Comparison of ENCODE assay signal across 8 cellular contexts in the genomic region with DNA sequence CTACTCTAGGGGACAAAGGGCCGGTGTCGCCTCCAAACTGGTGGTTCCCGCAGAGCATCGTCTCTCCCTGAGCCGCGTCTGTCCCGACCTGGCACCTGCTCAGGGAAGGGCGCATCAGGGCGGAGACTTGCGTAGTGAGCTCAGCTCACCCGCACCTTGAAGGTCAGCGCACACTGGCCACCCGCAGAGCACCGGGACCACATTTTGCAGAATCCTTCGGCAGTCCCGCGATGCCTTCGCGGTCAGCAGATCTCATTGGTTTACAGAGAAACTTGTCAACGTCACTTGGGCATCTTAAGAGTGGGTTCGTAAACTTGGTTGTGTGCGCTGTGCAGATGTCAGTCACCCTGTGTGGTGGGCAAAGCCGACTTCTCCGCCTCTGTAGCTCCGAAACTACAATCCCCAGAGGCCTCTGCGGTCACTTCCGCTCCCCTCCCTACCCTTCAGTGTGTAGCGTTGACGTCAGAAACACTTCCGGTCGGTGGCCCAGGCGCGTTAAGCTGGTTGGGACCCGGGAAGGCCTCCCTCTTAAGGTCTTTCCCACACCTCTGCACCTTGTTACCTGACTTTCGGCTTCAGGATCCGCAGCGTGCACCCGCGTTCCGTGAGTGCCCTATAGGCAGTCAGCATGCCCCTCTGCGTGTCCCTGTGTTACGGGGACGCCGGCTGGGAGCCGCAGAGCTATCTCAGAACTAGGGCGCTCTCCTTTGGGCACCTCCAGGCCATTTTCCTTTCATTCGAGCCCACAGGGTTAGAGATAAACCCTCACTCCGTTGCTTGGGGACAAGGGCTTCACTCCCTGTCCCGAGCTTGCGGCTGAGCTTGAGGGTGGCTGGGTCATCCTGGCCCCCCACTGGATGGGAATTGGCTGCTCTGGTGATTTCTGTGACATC.
DNase-seq lines count a peak whose midpoint lies in the region; ATAC-seq and TF ChIP-seq lines count a peak whose summit lies in the region.

No MANE protein-coding gene starts in this region.

- ATAC-seq in HG02981 (IDR thresholded peaks at IDR 0.05; ENCODE audit: unreplicated experiment), result peak; percentile 63
- no peak for ATAC-seq in GM18870 (IDR thresholded peaks at IDR 0.05; ENCODE audit: unreplicated experiment)

- H3K4me3 ChIP-seq in epithelial cell of esophagus (ENCODE audit: low read length), result peak overlapping the region; percentile 95

- DNase-seq in GM04504 (ENCODE audit: low read depth) (peak; percentile 70), NCI-H69 (lab: John Stamatoyannopoulos, UW) (peak; percentile 80), activated T-cell treated with anti-CD3 and anti-CD28 coated beads for 4 hours (peak; percentile 78), epithelial cell of esophagus (ENCODE audit: low read depth) (peak; percentile 90), middle frontal gyrus (ENCODE audit: extremely low spot score, low spot score) (peak; percentile 85)
- peak; percentile 69 to 82 for DNase-seq in stimulated activated CD8-positive, alpha-beta memory T cell treated with anti-CD3 and anti-CD28 coated beads, Interleukin-15, amount 100 ng/mL, for 4 hours (ENCODE audit: low read depth in 2 of 2)

- TF ChIP-seq CTCF in epithelial cell of esophagus (IDR thresholded peaks at IDR 0.05; ENCODE audit: insufficient read depth, low read depth, low read length, missing control alignments), result no peak
